Comparison of ENCODE assay signal across 11 cellular contexts in the genomic region with DNA sequence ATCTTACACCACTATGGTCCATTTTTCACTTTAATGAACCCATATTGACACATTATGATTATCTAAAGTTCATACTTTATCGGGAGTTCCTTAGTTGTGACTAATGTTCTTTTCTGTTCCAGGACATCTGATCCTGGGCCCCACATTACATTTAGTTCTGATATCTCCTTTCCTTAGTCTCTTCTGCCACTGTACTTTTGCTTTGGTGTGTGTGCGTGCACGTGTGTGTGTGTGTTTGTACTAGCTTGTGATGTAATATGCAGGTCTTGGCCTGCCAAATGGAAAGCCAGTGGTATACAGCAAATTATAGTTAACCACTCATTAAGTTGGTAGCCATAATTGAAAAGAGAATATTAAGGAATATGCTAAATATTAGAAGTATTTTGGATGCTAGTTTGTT.
A peak's percentile ranks its signal among the peaks of the same experiment; 100 is the strongest.
DNase-seq lines count a peak whose midpoint lies in the region; ATAC-seq and TF ChIP-seq lines count a peak whose summit lies in the region.
"Had no signal": no experiment of that assay in that cellular context is flagged by ENCODE, and none has a peak within 500 bp of the region (broad histone marks: within the 10 kb centered on the region; RNA-seq: fewer than 3 reads in every experiment).

No MANE protein-coding gene starts in this region.

- TF ChIP-seq POLR2A in testis (IDR thresholded peaks at IDR 0.05), result no peak

- WGBS in hepatocyte (ENCODE audit: low lambda C conversion rate, missing lambda C conversion rate), result 72% methylated on average over 3 of the region's 3 CpGs
- WGBS in testis, 2 donors, result 54 to 58% methylated on average over 3 of the region's 3 CpGs

- H3K27me3 ChIP-seq in hepatocyte (no peaks in the 10 kb centered on the region), testis (no peaks in the 10 kb centered on the region)

- H3K4me1 Mint-ChIP-seq in activated T-cell treated with anti-CD3 and anti-CD28 coated beads, Interleukin-2, amount 50 U/mL, for 24 hours (ENCODE audit: low read depth), result peaks cover 86% of the 10 kb centered on the region
- peaks cover 74% of the 10 kb centered on the region for H3K4me1 Mint-ChIP-seq in activated CD8-positive, alpha-beta T cell treated with anti-CD3 and anti-CD28 coated beads for 36 hours (ENCODE audit: low read depth)

- H4K20me1 ChIP-seq in hepatocyte (ENCODE audit: insufficient read depth, poor library complexity, severe bottlenecking), result no peaks in the 10 kb centered on the region

- intact Hi-C loops in activated CD8-positive, alpha-beta T cell treated with anti-CD3 and anti-CD28 coated beads for 36 hours (cut with micrococcal nuclease), result no loop called here
- intact Hi-C loops in testis (cut with DNase I; ENCODE audit: low total_unique reads), result no loop called here

- peaks cover 3% of the 10 kb centered on the region for H3K36me3 Mint-ChIP-seq in activated T-cell treated with anti-CD3 and anti-CD28 coated beads, Interleukin-2, amount 50 U/mL, for 24 hours (ENCODE audit: low read depth)
- H3K36me3 Mint-ChIP-seq in activated CD8-positive, alpha-beta T cell treated with anti-CD3 and anti-CD28 coated beads for 36 hours (ENCODE audit: low read depth), result peaks cover 2% of the 10 kb centered on the region

- peak overlapping the region; percentile 32 for H3K27ac ChIP-seq in hepatocyte
- peak overlapping the region; percentile 5 to 77 for H3K27ac ChIP-seq in testis

- H2AFZ ChIP-seq in hepatocyte, result no peak overlapping the region

- H3K36me3 ChIP-seq in hepatocyte (replicated peaks; ENCODE audit: insufficient read depth, low read depth) (no peaks in the 10 kb centered on the region), testis (ENCODE audit: low read depth, missing control alignments) (no peaks in the 10 kb centered on the region)

- H3K4me2 ChIP-seq in hepatocyte, result peak overlapping the region; percentile 56

- TF ChIP-seq CTCF in activated CD8-positive, alpha-beta T cell treated with anti-CD3 and anti-CD28 coated beads for 36 hours (IDR thresholded peaks at IDR 0.05), result no peak
- TF ChIP-seq CTCF in hepatocyte (IDR thresholded peaks at IDR 0.05; ENCODE audit: poor library complexity), result no peak
- TF ChIP-seq CTCF in testis (IDR thresholded peaks at IDR 0.05), result no peak

- peak overlapping the region; percentile 56 for H3K4me3 Mint-ChIP-seq in activated T-cell treated with anti-CD3 and anti-CD28 coated beads, Interleukin-2, amount 50 U/mL, for 24 hours
- H3K4me3 Mint-ChIP-seq in activated CD8-positive, alpha-beta T cell treated with anti-CD3 and anti-CD28 coated beads for 36 hours, result peak overlapping the region; percentile 56

- H3K9me3 Mint-ChIP-seq in activated T-cell treated with anti-CD3 and anti-CD28 coated beads, Interleukin-2, amount 50 U/mL, for 24 hours, result peaks cover 13% of the 10 kb centered on the region
- H3K9me3 Mint-ChIP-seq in activated CD8-positive, alpha-beta T cell treated with anti-CD3 and anti-CD28 coated beads for 36 hours, result peaks cover 10% of the 10 kb centered on the region

- H3K9me2 ChIP-seq in hepatocyte (replicated peaks; ENCODE audit: insufficient read depth), result no peaks in the 10 kb centered on the region

- CTCF ChIA-PET in activated CD8-positive, alpha-beta T cell treated with anti-CD3 and anti-CD28 coated beads for 36 hours (lab: Charles Lee), result interaction anchor here (0.8 to 2.0 kb wide), 8 partner anchors 9 to 293 kb away, joined by 3 to 7 read pairs (median 4); no protein-coding TSS in a partner anchor

- no peaks in the 10 kb centered on the region for H3K79me2 ChIP-seq in hepatocyte

- POLR2A ChIA-PET in activated CD8-positive, alpha-beta T cell treated with anti-CD3 and anti-CD28 coated beads for 36 hours (lab: Charles Lee), result interaction anchor here (1.0 to 1.1 kb wide), 2 partner anchors 47 to 128 kb away, joined by 3 read pairs; no protein-coding TSS in a partner anchor

- H3K27ac Mint-ChIP-seq in activated T-cell treated with anti-CD3 and anti-CD28 coated beads, Interleukin-2, amount 50 U/mL, for 24 hours, result peak overlapping the region; percentile 80
- H3K27ac Mint-ChIP-seq in activated CD8-positive, alpha-beta T cell treated with anti-CD3 and anti-CD28 coated beads for 36 hours, result peak overlapping the region; percentile 81

- peaks cover 49% of the 10 kb centered on the region for H3K4me1 ChIP-seq in hepatocyte (ENCODE audit: insufficient read depth)
- peaks cover 30% of the 10 kb centered on the region for H3K4me1 ChIP-seq in testis

- H3K9me3 ChIP-seq in hepatocyte (ENCODE audit: low read depth) (no peaks in the 10 kb centered on the region), testis (no peaks in the 10 kb centered on the region)

- ATAC-seq in activated CD8-positive, alpha-beta T cell treated with anti-CD3 and anti-CD28 coated beads for 36 hours, result no peak
- ATAC-seq: left ventricle myocardium superior had no signal

- H3K27me3 Mint-ChIP-seq in activated T-cell treated with anti-CD3 and anti-CD28 coated beads, Interleukin-2, amount 50 U/mL, for 24 hours, result no peaks in the 10 kb centered on the region
- no peaks in the 10 kb centered on the region for H3K27me3 Mint-ChIP-seq in activated CD8-positive, alpha-beta T cell treated with anti-CD3 and anti-CD28 coated beads for 36 hours

- H3K4me3 ChIP-seq in hepatocyte (no peak overlapping the region), testis (no peak overlapping the region)

- no peak for DNase-seq in activated T-cell treated with anti-CD3 and anti-CD28 coated beads, Interleukin-2, amount 50 U/mL, for 24 hours
- DNase-seq in activated T-cell treated with anti-CD3 and anti-CD28 coated beads, Interleukin-2, amount 50 U/mL, for 1 hour, result no peak
- DNase-seq in activated CD8-positive, alpha-beta T cell treated with anti-CD3 and anti-CD28 coated beads for 36 hours, result no peak
- DNase-seq in hepatocyte (ENCODE audit: low spot score) (no peak), testis (no peak), NCI-H187 treated with DMSO at 0.1 percent for 48 hours (lab: John Stamatoyannopoulos, UW) (no peak), COLO668 (lab: John Stamatoyannopoulos, UW; ENCODE audit: unreplicated experiment) (no peak), NCI-H1436 (lab: John Stamatoyannopoulos, UW) (no peak)
- DNase-seq: activated CD8-positive, alpha-beta memory T cell treated with anti-CD3 and anti-CD28 coated beads, Interleukin-2, amount 50 U/mL, for 4 hours; DMS79 treated with DMSO at 0.1 percent for 48 hours; left ventricle myocardium superior had no signal
